Comparison of ENCODE assay signal across 33 cellular contexts in the genomic region with DNA sequence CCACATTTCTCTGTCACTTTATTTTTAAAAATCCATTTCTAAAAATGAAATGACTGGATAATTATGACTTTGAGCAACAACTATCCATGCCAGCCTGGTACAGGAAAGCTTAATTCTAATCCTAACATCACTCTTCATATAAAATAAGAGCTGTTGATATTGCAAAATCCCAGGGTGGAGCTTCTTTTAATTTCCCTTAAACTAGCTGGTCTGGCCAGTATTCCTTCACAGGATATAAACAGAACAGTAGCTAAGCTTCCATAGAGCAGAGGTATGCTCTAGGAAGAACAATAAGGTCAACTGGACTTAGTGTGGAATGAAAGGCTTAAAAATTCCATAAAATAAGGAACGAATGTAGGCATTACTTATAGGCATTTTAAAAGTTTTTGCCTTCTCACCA. TPM values are rescaled to one million over a fixed set of nuclear protein-coding genes. Genes with fewer than 3 reads are reported as not detected.
DNase-seq lines count a peak whose midpoint lies in the region; ATAC-seq, FAIRE-seq and TF ChIP-seq lines count a peak whose summit lies in the region.
"Had no signal": no experiment of that assay in that cellular context is flagged by ENCODE, and none has a peak within 500 bp of the region (broad histone marks: within the 10 kb centered on the region; RNA-seq: fewer than 3 reads in every experiment).

No MANE protein-coding gene starts in this region.

- H3K27ac ChIP-seq in HL-60 (replicated peaks) (peak overlapping the region; percentile 19; the same call in 1 of the 2 replicates), keratinocyte (ENCODE audit: control insufficient read depth, insufficient read depth, low read length) (no peak overlapping the region), subcutaneous abdominal adipose tissue (ENCODE audit: low read depth, low read length) (peak overlapping the region; percentile 43), coronary artery (no peak overlapping the region)
- H3K27ac ChIP-seq: BLaER1 treated with 17β-estradiol and CSF1 and Interleukin-3, amounts not matched to agents 10 nM and 100 nM; cardiac muscle cell; pancreas; testis had no signal

- no peak overlapping the region for H3K27ac Mint-ChIP-seq in WTC11
- H3K27ac Mint-ChIP-seq: activated CD8-positive, alpha-beta T cell treated with anti-CD3 and anti-CD28 coated beads, Interleukin-2, amount 10 ng/mL, durations not matched to agents 7 days and 5 days; activated naive CD4-positive, alpha-beta T cell treated with anti-CD3 and anti-CD28 coated beads, Interleukin-2, amount 50 U/mL, for 24 hours; activated T-helper 2 cell treated with anti-CD3 and anti-CD28 coated beads, Interferon-gamma antibody, Interleukin-2, Interleukin-4, amounts not matched to agents 10 μg/mL and 5 μg/mL and 100 μg/mL, durations not matched to agents 14 hours and 24 hours and 36 hours; endodermal cell; H9; nephron; stimulated activated memory B cell treated with anti-CD40 and anti-IgM and Interleukin-4, amounts not matched to agents 10 μg/mL and 1 μg/mL and 100 μg/mL, for 72 hours; T-cell had no signal

- no peaks in the 10 kb centered on the region for H3K9me1 ChIP-seq in keratinocyte (ENCODE audit: control insufficient read depth, extremely low read depth, insufficient read depth, low read length)

- TF ChIP-seq CTCF in HL-60 (IDR thresholded peaks at IDR 0.05; ENCODE audit: insufficient read depth, low read length) (no peak), cardiac fibroblast (IDR thresholded peaks at IDR 0.05; ENCODE audit: low read depth, low read length) (no peak), keratinocyte (optimal IDR thresholded peaks at IDR 0.05 in 1 of 3, IDR thresholded peaks at IDR 0.05 in 1 of 3, conservative IDR thresholded peaks at IDR 0.05 in 1 of 3; ENCODE audit: extremely low read depth in 1 of 3, insufficient read depth in 2 of 3, low read length in 3 of 3) (no peak), WTC11 (IDR thresholded peaks at IDR 0.05) (no peak), coronary artery (IDR thresholded peaks at IDR 0.05) (no peak)

- no peak for ATAC-seq in WTC11
- ATAC-seq: activated CD8-positive, alpha-beta T cell treated with anti-CD3 and anti-CD28 coated beads, Interleukin-2, amount 10 ng/mL, durations not matched to agents 7 days and 5 days; mucosa of descending colon; pancreas; stimulated activated memory B cell treated with anti-CD40 and anti-IgM and Interleukin-4, amounts not matched to agents 10 μg/mL and 1 μg/mL and 100 μg/mL, for 72 hours; T-cell had no signal

- H3K4me2 ChIP-seq in keratinocyte (ENCODE audit: control insufficient read depth, extremely low read depth, insufficient read depth, low read depth, low read length) = no peak overlapping the region

- peaks cover 2% of the 10 kb centered on the region for H3K4me1 Mint-ChIP-seq in WTC11

- CTCF ChIA-PET in WTC11 (lab: Charles Lee) = interaction anchor here (1.4 kb wide), 1 partner anchor 23 kb away, joined by 5 read pairs; no protein-coding TSS in a partner anchor

- no peaks in the 10 kb centered on the region; the same call in 1 of the 2 replicates for H3K27me3 Mint-ChIP-seq in WTC11 (ENCODE audit: low read depth)
- H3K27me3 Mint-ChIP-seq: stimulated activated memory B cell treated with anti-CD40 and anti-IgM and Interleukin-4, amounts not matched to agents 10 μg/mL and 1 μg/mL and 100 μg/mL, for 72 hours; T-cell had no signal

- no peaks in the 10 kb centered on the region for H3K79me2 ChIP-seq in keratinocyte (ENCODE audit: control insufficient read depth, insufficient read depth, low read length)

- no peaks in the 10 kb centered on the region for H4K20me1 ChIP-seq in keratinocyte (ENCODE audit: control insufficient read depth, extremely low read depth, insufficient read depth, low read length)
- H4K20me1 ChIP-seq: BLaER1 treated with 17β-estradiol and CSF1 and Interleukin-3, amounts not matched to agents 10 nM and 100 nM had no signal

- H2AFZ ChIP-seq in keratinocyte (ENCODE audit: control insufficient read depth, low read length) = no peak overlapping the region

- dilution Hi-C loops in keratinocyte (cut with MboI; ENCODE audit: extremely low pct_ligation_motif_present, low sequenced_read_pairs) = no loop called here

- H3K27me3 ChIP-seq in HL-60 (ENCODE audit: insufficient read depth, poor library complexity, severe bottlenecking) = no peaks in the 10 kb centered on the region
- H3K27me3 ChIP-seq in keratinocyte (ENCODE audit: control insufficient read depth, extremely low read depth, insufficient read depth, low read length) = no peaks in the 10 kb centered on the region
- H3K27me3 ChIP-seq in subcutaneous abdominal adipose tissue (ENCODE audit: control insufficient read depth in 5 of 5, insufficient read depth in 4 of 5, low read length in 5 of 5) = no peaks in the 10 kb centered on the region
- H3K27me3 ChIP-seq: BLaER1 treated with 17β-estradiol and CSF1 and Interleukin-3, amounts not matched to agents 10 nM and 100 nM; cardiac muscle cell; pancreas; testis had no signal

- no peaks in the 10 kb centered on the region for H3K9me3 Mint-ChIP-seq in WTC11
- H3K9me3 Mint-ChIP-seq: activated naive CD4-positive, alpha-beta T cell treated with anti-CD3 and anti-CD28 coated beads, Interleukin-2, amount 50 U/mL, for 24 hours; activated T-helper 2 cell treated with anti-CD3 and anti-CD28 coated beads, Interferon-gamma antibody, Interleukin-2, Interleukin-4, amounts not matched to agents 10 μg/mL and 5 μg/mL and 100 μg/mL, durations not matched to agents 14 hours and 24 hours and 36 hours; endodermal cell; H9; nephron; stimulated activated memory B cell treated with anti-CD40 and anti-IgM and Interleukin-4, amounts not matched to agents 10 μg/mL and 1 μg/mL and 100 μg/mL, for 72 hours; T-cell had no signal

- H3K36me3 ChIP-seq in keratinocyte (ENCODE audit: control insufficient read depth in 2 of 2, extremely low read depth in 1 of 2, insufficient read depth in 2 of 2, low read length in 2 of 2) (no peaks in the 10 kb centered on the region), subcutaneous abdominal adipose tissue (ENCODE audit: control insufficient read depth in 5 of 5, insufficient read depth in 5 of 5, low read length in 5 of 5) (no peaks in the 10 kb centered on the region)
- H3K36me3 ChIP-seq: BLaER1 treated with 17β-estradiol and CSF1 and Interleukin-3, amounts not matched to agents 10 nM and 100 nM; cardiac muscle cell; pancreas had no signal

- H3K9me3 ChIP-seq in keratinocyte (ENCODE audit: control insufficient read depth, low read depth, low read length) = no peaks in the 10 kb centered on the region
- no peaks in the 10 kb centered on the region for H3K9me3 ChIP-seq in subcutaneous abdominal adipose tissue (ENCODE audit: control insufficient read depth in 5 of 5, low read length in 5 of 5)
- H3K9me3 ChIP-seq: BLaER1 treated with 17β-estradiol and CSF1 and Interleukin-3, amounts not matched to agents 10 nM and 100 nM; Caco-2; mucosa of descending colon; pancreas; testis had no signal

- DNase-seq in HL-60 (ENCODE audit: low read depth in 1 of 2, low spot score in 1 of 2) (no peak), cardiac fibroblast (ENCODE audit: low read depth in 2 of 2) (peak; percentile 29 to 52), keratinocyte (ENCODE audit: low read depth, low spot score) (no peak), NCI-H82 (lab: John Stamatoyannopoulos, UW) (no peak), WTC11 (ENCODE audit: low spot score) (no peak), coronary artery (ENCODE audit: low spot score) (no peak)
- DNase-seq: activated CD8-positive, alpha-beta T cell treated with anti-CD3 and anti-CD28 coated beads, Interleukin-2, amount 10 ng/mL, durations not matched to agents 7 days and 5 days; anterior cingulate cortex; Caco-2; DMS79; endodermal cell; glutamatergic neuron; H9; KG1; mucosa of descending colon; NCI-H1417; NCI-H2081; NCI-H2227 treated with DMSO at 0.1 percent for 48 hours; NCI-H69; pancreas; stimulated activated CD4-positive, alpha-beta T cell treated with anti-CD3 and anti-CD28 coated beads, Interleukin-4, amount 100 ng/mL, for 4 hours; T-cell; testis had no signal

- H3K9ac ChIP-seq in keratinocyte (ENCODE audit: control insufficient read depth, extremely low read depth, insufficient read depth, low read length) (no peak overlapping the region), subcutaneous abdominal adipose tissue (ENCODE audit: low read length in 5 of 5) (no peak overlapping the region)
- H3K9ac ChIP-seq: BLaER1 treated with 17β-estradiol and CSF1 and Interleukin-3, amounts not matched to agents 10 nM and 100 nM had no signal

- POLR2A ChIA-PET in WTC11 (lab: Charles Lee) = no interaction called here

- peak; percentile 9 for FAIRE-seq in keratinocyte (lab: Jason Lieb, UNC)
- FAIRE-seq: HTR-8/SVneo, pancreas, TTC549 had no signal

- H3K4me1 ChIP-seq in keratinocyte (ENCODE audit: control insufficient read depth, extremely low read depth, insufficient read depth, low read length) (peaks cover 30% of the 10 kb centered on the region), subcutaneous abdominal adipose tissue (ENCODE audit: control insufficient read depth in 5 of 5, insufficient read depth in 5 of 5, low read length in 5 of 5) (peaks cover 0 to 32% (median 31%) of the 10 kb centered on the region in 5 donors)
- H3K4me1 ChIP-seq: Caco-2, testis had no signal

- H3K36me3 Mint-ChIP-seq in WTC11 = no peaks in the 10 kb centered on the region
- H3K36me3 Mint-ChIP-seq: activated naive CD4-positive, alpha-beta T cell treated with anti-CD3 and anti-CD28 coated beads, Interleukin-2, amount 50 U/mL, for 24 hours; stimulated activated memory B cell treated with anti-CD40 and anti-IgM and Interleukin-4, amounts not matched to agents 10 μg/mL and 1 μg/mL and 100 μg/mL, for 72 hours; T-cell had no signal

- H3K4me3 Mint-ChIP-seq in WTC11 = no peak overlapping the region
- H3K4me3 Mint-ChIP-seq: activated CD8-positive, alpha-beta T cell treated with anti-CD3 and anti-CD28 coated beads, Interleukin-2, amount 10 ng/mL, durations not matched to agents 7 days and 5 days; activated naive CD4-positive, alpha-beta T cell treated with anti-CD3 and anti-CD28 coated beads, Interleukin-2, amount 50 U/mL, for 24 hours; endodermal cell; H9; nephron; stimulated activated memory B cell treated with anti-CD40 and anti-IgM and Interleukin-4, amounts not matched to agents 10 μg/mL and 1 μg/mL and 100 μg/mL, for 72 hours; T-cell had no signal

- no peak overlapping the region for H3K4me3 ChIP-seq in HL-60 (replicated peaks; ENCODE audit: insufficient read depth, low read length)
- H3K4me3 ChIP-seq in cardiac fibroblast (replicated peaks in 1 of 2; ENCODE audit: low read depth in 2 of 2, low read length in 2 of 2) = no peak overlapping the region
- H3K4me3 ChIP-seq in keratinocyte (ENCODE audit: control insufficient read depth in 2 of 3, extremely low read depth in 1 of 3, insufficient read depth in 2 of 3, low read depth in 1 of 3, low read length in 3 of 3) = no peak overlapping the region
- no peak overlapping the region for H3K4me3 ChIP-seq in subcutaneous abdominal adipose tissue (ENCODE audit: low read depth in 1 of 5, low read length in 5 of 5)
- H3K4me3 ChIP-seq in coronary artery = no peak overlapping the region
- H3K4me3 ChIP-seq: BLaER1 treated with 17β-estradiol and CSF1 and Interleukin-3, amounts not matched to agents 10 nM and 100 nM; cardiac muscle cell; lung; mucosa of descending colon; pancreas; testis had no signal

RNA-seq across cellular contexts. Expression of gene ZNF280D, which starts 30.2 kb away (rescaled TPM):
- polyA plus RNA-seq in keratinocyte = 4.0 to 8.7 TPM (median 4.0 TPM) in 3 replicates
- 10.5 TPM for polyA plus RNA-seq in keratinocyte (2011; ENCODE audit: low read depth)
- polyA plus RNA-seq in keratinocyte (2011; cell fraction: cytosol; rRNA removed) = 2.2 and 4.7 TPM in 2 replicates
- polyA plus RNA-seq in keratinocyte (2011; cell fraction: nucleus; rRNA removed) = 7.9 and 11.8 TPM in 2 replicates
- polyA plus RNA-seq in keratinocyte (2012; ENCODE audit: low replicate concordance) = 3.5 and 5.7 TPM in 2 replicates
- 1.4 to 10.7 TPM (median 8.9 TPM) in 3 replicates for polyA minus RNA-seq in keratinocyte
- 4.4 TPM for polyA minus RNA-seq in keratinocyte (2011; cell fraction: cytosol; rRNA and poly(A)+ RNA removed)
- 10.3 and 21.6 TPM in 2 replicates for polyA minus RNA-seq in keratinocyte (2011; cell fraction: nucleus; rRNA and poly(A)+ RNA removed)
- total RNA-seq in WTC11 (2021) = 20.9 to 25.7 TPM (median 23.0 TPM) in 3 replicates

Comparison
In these comparisons a context has a peak if more than half of its experiments do, and no peak if none do; other contexts are left out.
1. DNase-seq: peak in cardiac fibroblast (2 of 2); none in HL-60 (0 of 2), keratinocyte (single experiment), NCI-H82 (single experiment), WTC11 (single experiment) and coronary artery (single experiment).
2. H3K27ac ChIP-seq: peak in HL-60 (single experiment) and subcutaneous abdominal adipose tissue (single experiment); none in keratinocyte (single experiment) and coronary artery (0 of 2).